Comparison of ENCODE assay signal across 1 cellular context in the genomic region with DNA sequence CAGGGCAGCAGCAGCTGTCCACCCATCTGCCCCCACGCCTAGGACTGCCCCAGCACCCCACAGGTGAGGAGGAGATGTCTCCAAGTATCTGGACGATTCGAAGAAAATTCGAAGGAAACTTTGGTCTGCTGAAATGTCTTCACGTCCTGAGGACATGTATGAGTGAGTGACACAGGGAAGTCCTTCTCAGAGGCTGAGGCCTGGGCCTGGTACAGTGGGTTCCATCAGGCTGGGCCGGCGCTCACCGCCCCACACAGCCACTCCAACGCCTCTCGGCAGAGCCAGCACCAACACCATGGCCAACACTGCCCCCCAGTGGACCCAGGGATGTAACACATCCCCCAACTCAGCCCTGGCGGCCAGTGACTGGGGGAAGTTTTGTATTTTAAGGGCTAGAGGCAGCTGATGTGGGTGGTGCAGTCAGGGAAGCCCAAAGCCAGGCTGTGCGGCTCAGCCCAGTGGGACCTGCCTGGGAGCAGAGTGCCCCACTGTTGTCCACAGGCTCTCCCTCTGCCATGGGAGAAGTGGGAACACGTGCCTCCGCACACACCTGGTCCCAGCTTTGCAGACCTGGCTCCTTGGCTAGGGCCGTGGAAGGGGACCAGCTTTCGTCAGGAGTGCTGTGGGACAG.
TF ChIP-seq lines count a peak whose summit lies in the region.

No MANE protein-coding gene starts in this region.

TF ChIP-seq in HepG2, 621 proteins besides CTCF, POLR2A, EP300 and RAD21 (continued from another document and continues in another):
- TF ChIP-seq, protein P1, sequence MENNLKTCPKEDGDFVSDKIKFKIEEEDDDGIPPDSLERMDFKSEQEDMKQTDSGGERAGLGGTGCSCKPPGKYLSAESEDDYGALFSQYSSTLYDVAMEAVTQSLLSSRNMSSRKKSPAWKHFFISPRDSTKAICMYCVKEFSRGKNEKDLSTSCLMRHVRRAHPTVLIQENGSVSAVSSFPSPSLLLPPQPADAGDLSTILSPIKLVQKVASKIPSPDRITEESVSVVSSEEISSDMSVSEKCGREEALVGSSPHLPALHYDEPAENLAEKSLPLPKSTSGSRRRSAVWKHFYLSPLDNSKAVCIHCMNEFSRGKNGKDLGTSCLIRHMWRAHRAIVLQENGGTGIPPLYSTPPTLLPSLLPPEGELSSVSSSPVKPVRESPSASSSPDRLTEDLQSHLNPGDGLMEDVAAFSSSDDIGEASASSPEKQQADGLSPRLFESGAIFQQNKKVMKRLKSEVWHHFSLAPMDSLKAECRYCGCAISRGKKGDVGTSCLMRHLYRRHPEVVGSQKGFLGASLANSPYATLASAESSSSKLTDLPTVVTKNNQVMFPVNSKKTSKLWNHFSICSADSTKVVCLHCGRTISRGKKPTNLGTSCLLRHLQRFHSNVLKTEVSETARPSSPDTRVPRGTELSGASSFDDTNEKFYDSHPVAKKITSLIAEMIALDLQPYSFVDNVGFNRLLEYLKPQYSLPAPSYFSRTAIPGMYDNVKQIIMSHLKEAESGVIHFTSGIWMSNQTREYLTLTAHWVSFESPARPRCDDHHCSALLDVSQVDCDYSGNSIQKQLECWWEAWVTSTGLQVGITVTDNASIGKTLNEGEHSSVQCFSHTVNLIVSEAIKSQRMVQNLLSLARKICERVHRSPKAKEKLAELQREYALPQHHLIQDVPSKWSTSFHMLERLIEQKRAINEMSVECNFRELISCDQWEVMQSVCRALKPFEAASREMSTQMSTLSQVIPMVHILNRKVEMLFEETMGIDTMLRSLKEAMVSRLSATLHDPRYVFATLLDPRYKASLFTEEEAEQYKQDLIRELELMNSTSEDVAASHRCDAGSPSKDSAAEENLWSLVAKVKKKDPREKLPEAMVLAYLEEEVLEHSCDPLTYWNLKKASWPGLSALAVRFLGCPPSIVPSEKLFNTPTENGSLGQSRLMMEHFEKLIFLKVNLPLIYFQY (CRISPR knock-in tag; IDR thresholded peaks at IDR 0.05; ENCODE audit: borderline replicate concordance): peak; percentile 87; the same call in 1 of the 2 replicates
- TF ChIP-seq, protein P2, sequence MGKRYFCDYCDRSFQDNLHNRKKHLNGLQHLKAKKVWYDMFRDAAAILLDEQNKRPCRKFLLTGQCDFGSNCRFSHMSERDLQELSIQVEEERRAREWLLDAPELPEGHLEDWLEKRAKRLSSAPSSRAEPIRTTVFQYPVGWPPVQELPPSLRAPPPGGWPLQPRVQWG (CRISPR knock-in tag; IDR thresholded peaks at IDR 0.05; ENCODE audit: borderline replicate concordance, low read depth): no peak
- TF ChIP-seq TBX3 (IDR thresholded peaks at IDR 0.05; ENCODE audit: borderline replicate concordance): no peak
- TF ChIP-seq ZNF790 (CRISPR knock-in tag; IDR thresholded peaks at IDR 0.05; ENCODE audit: borderline replicate concordance): no peak
- no peak for TF ChIP-seq TBP (CRISPR knock-in tag; IDR thresholded peaks at IDR 0.05)
- no peak for TF ChIP-seq AHR (CRISPR knock-in tag; IDR thresholded peaks at IDR 0.05)
- TF ChIP-seq ZFY (CRISPR knock-in tag; IDR thresholded peaks at IDR 0.05): peak; percentile 58; the same call in 1 of the 2 replicates
- TF ChIP-seq GATAD1 (CRISPR knock-in tag; IDR thresholded peaks at IDR 0.05): peak; percentile 62; the same call in 1 of the 2 replicates
- peak; percentile 79; the same call in 1 of the 2 replicates for TF ChIP-seq ZNF350 (CRISPR knock-in tag; IDR thresholded peaks at IDR 0.05; ENCODE audit: borderline replicate concordance, low read depth)
- TF ChIP-seq, protein P3, sequence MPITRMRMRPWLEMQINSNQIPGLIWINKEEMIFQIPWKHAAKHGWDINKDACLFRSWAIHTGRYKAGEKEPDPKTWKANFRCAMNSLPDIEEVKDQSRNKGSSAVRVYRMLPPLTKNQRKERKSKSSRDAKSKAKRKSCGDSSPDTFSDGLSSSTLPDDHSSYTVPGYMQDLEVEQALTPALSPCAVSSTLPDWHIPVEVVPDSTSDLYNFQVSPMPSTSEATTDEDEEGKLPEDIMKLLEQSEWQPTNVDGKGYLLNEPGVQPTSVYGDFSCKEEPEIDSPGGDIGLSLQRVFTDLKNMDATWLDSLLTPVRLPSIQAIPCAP (CRISPR knock-in tag; IDR thresholded peaks at IDR 0.05; ENCODE audit: low read depth): 0 out of 2 replicates have a peak, but pooled peaks have one; percentile 73
- TF ChIP-seq KMT2B (CRISPR knock-in tag; IDR thresholded peaks at IDR 0.05): no peak
- 0 out of 2 replicates have a peak, but pooled peaks have one; percentile 68 for TF ChIP-seq ZZZ3 (CRISPR knock-in tag; IDR thresholded peaks at IDR 0.05; ENCODE audit: borderline replicate concordance)
- TF ChIP-seq ZFP82 (CRISPR knock-in tag; IDR thresholded peaks at IDR 0.05; ENCODE audit: borderline replicate concordance): no peak
- TF ChIP-seq NFE2L1 (CRISPR knock-in tag; IDR thresholded peaks at IDR 0.05; ENCODE audit: borderline replicate concordance): peak; percentile 51; the same call in 1 of the 2 replicates
- no peak for TF ChIP-seq PHF21A (CRISPR knock-in tag; IDR thresholded peaks at IDR 0.05)
- TF ChIP-seq, protein P4, sequence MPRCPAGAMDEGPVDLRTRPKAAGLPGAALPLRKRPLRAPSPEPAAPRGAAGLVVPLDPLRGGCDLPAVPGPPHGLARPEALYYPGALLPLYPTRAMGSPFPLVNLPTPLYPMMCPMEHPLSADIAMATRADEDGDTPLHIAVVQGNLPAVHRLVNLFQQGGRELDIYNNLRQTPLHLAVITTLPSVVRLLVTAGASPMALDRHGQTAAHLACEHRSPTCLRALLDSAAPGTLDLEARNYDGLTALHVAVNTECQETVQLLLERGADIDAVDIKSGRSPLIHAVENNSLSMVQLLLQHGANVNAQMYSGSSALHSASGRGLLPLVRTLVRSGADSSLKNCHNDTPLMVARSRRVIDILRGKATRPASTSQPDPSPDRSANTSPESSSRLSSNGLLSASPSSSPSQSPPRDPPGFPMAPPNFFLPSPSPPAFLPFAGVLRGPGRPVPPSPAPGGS (CRISPR knock-in tag; IDR thresholded peaks at IDR 0.05): no peak
- no peak for TF ChIP-seq JUND (CRISPR knock-in tag; IDR thresholded peaks at IDR 0.05)
- peak; percentile 44; the same call in 1 of the 2 replicates for TF ChIP-seq MTA1 (CRISPR knock-in tag; IDR thresholded peaks at IDR 0.05; ENCODE audit: borderline replicate concordance)
- 0 out of 2 replicates have a peak, but pooled peaks have one; percentile 14 for TF ChIP-seq MEIS2 (CRISPR knock-in tag; IDR thresholded peaks at IDR 0.05)
- no peak for TF ChIP-seq XBP1 (CRISPR knock-in tag; IDR thresholded peaks at IDR 0.05)
- no peak for TF ChIP-seq ZSCAN25 (CRISPR knock-in tag; IDR thresholded peaks at IDR 0.05)
- TF ChIP-seq U2AF1 (optimal IDR thresholded peaks at IDR 0.05; ENCODE audit: low read depth, low read length): no peak
- no peak for TF ChIP-seq MZF1 (CRISPR knock-in tag; IDR thresholded peaks at IDR 0.05; ENCODE audit: borderline replicate concordance)
- TF ChIP-seq, protein P5, sequence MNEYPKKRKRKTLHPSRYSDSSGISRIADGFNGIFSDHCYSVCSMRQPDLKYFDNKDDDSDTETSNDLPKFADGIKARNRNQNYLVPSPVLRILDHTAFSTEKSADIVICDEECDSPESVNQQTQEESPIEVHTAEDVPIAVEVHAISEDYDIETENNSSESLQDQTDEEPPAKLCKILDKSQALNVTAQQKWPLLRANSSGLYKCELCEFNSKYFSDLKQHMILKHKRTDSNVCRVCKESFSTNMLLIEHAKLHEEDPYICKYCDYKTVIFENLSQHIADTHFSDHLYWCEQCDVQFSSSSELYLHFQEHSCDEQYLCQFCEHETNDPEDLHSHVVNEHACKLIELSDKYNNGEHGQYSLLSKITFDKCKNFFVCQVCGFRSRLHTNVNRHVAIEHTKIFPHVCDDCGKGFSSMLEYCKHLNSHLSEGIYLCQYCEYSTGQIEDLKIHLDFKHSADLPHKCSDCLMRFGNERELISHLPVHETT (CRISPR knock-in tag; conservative IDR thresholded peaks at IDR 0.05): no peak
- TF ChIP-seq NRL (CRISPR knock-in tag; IDR thresholded peaks at IDR 0.05; ENCODE audit: borderline replicate concordance): peak; percentile 76; the same call in 1 of the 2 replicates
- TF ChIP-seq ZNF678 (CRISPR knock-in tag; IDR thresholded peaks at IDR 0.05): no peak
- TF ChIP-seq MEIS1 (CRISPR knock-in tag; IDR thresholded peaks at IDR 0.05; ENCODE audit: borderline replicate concordance): peak; percentile 71; the same call in 1 of the 2 replicates
- TF ChIP-seq BRCA1 (CRISPR knock-in tag; IDR thresholded peaks at IDR 0.05): no peak
- TF ChIP-seq NR2C2 (CRISPR knock-in tag; IDR thresholded peaks at IDR 0.05; ENCODE audit: borderline replicate concordance): peak; percentile 54; the same call in 1 of the 2 replicates
- TF ChIP-seq ATRX (CRISPR knock-in tag; IDR thresholded peaks at IDR 0.05; ENCODE audit: borderline replicate concordance): no peak
- TF ChIP-seq ZNF33A (CRISPR knock-in tag; IDR thresholded peaks at IDR 0.05; ENCODE audit: borderline replicate concordance): no peak
- TF ChIP-seq ZNF543 (CRISPR knock-in tag; IDR thresholded peaks at IDR 0.05): no peak
- no peak for TF ChIP-seq ZNF562 (CRISPR knock-in tag; IDR thresholded peaks at IDR 0.05; ENCODE audit: borderline replicate concordance)
- TF ChIP-seq ZNF614 (CRISPR knock-in tag; IDR thresholded peaks at IDR 0.05; ENCODE audit: borderline replicate concordance): peak; percentile 48; the same call in 1 of the 2 replicates
- TF ChIP-seq ZNF816 (CRISPR knock-in tag; IDR thresholded peaks at IDR 0.05; ENCODE audit: borderline replicate concordance): 0 out of 2 replicates have a peak, but pooled peaks have one; percentile 37
- no peak for TF ChIP-seq TAF15 (IDR thresholded peaks at IDR 0.05; ENCODE audit: low read depth, low read length, poor library complexity, severe bottlenecking)
- TF ChIP-seq SMAD9 (CRISPR knock-in tag; IDR thresholded peaks at IDR 0.05): no peak
- TF ChIP-seq ELF3 (CRISPR knock-in tag; IDR thresholded peaks at IDR 0.05): peak; percentile 58; the same call in 1 of the 2 replicates
- TF ChIP-seq, protein P6, sequence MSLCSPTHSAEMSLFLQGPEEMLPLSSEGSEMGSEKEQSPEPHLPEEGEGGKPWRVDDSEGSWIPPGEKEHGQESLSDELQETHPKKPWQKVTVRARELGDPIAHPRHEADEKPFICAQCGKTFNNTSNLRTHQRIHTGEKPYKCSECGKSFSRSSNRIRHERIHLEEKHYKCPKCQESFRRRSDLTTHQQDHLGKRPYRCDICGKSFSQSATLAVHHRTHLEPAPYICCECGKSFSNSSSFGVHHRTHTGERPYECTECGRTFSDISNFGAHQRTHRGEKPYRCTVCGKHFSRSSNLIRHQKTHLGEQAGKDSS (CRISPR knock-in tag; IDR thresholded peaks at IDR 0.05; ENCODE audit: borderline replicate concordance, low read depth): peak; percentile 74; the same call in 1 of the 2 replicates
- TF ChIP-seq ZNF670 (CRISPR knock-in tag; IDR thresholded peaks at IDR 0.05; ENCODE audit: borderline replicate concordance): peak; percentile 63; the same call in 1 of the 2 replicates
- no peak for TF ChIP-seq ZKSCAN5 (CRISPR knock-in tag; IDR thresholded peaks at IDR 0.05)
- no peak for TF ChIP-seq YEATS4 (CRISPR knock-in tag; IDR thresholded peaks at IDR 0.05; ENCODE audit: borderline replicate concordance)
- TF ChIP-seq POGZ (CRISPR knock-in tag; IDR thresholded peaks at IDR 0.05): 0 out of 2 replicates have a peak, but pooled peaks have one; percentile 34
- TF ChIP-seq, protein P7, sequence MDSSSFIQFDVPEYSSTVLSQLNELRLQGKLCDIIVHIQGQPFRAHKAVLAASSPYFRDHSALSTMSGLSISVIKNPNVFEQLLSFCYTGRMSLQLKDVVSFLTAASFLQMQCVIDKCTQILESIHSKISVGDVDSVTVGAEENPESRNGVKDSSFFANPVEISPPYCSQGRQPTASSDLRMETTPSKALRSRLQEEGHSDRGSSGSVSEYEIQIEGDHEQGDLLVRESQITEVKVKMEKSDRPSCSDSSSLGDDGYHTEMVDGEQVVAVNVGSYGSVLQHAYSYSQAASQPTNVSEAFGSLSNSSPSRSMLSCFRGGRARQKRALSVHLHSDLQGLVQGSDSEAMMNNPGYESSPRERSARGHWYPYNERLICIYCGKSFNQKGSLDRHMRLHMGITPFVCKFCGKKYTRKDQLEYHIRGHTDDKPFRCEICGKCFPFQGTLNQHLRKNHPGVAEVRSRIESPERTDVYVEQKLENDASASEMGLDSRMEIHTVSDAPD (CRISPR knock-in tag; IDR thresholded peaks at IDR 0.05): peak; percentile 47; the same call in 1 of the 2 replicates
- TF ChIP-seq, protein P8, sequence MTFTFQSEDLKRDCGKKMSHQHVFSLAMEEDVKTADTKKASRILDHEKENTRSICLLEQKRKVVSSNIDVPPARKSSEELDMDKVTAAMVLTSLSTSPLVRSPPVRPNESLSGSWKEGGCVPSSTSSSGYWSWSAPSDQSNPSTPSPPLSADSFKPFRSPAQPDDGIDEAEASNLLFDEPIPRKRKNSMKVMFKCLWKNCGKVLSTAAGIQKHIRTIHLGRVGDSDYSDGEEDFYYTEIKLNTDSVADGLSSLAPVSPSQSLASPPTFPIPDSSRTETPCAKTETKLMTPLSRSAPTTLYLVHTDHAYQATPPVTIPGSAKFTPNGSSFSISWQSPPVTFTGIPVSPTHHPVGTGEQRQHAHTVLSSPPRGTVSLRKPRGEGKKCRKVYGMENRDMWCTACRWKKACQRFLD (CRISPR knock-in tag; IDR thresholded peaks at IDR 0.05; ENCODE audit: borderline replicate concordance): 0 out of 2 replicates have a peak, but pooled peaks have one; percentile 66
- TF ChIP-seq, protein P9, sequence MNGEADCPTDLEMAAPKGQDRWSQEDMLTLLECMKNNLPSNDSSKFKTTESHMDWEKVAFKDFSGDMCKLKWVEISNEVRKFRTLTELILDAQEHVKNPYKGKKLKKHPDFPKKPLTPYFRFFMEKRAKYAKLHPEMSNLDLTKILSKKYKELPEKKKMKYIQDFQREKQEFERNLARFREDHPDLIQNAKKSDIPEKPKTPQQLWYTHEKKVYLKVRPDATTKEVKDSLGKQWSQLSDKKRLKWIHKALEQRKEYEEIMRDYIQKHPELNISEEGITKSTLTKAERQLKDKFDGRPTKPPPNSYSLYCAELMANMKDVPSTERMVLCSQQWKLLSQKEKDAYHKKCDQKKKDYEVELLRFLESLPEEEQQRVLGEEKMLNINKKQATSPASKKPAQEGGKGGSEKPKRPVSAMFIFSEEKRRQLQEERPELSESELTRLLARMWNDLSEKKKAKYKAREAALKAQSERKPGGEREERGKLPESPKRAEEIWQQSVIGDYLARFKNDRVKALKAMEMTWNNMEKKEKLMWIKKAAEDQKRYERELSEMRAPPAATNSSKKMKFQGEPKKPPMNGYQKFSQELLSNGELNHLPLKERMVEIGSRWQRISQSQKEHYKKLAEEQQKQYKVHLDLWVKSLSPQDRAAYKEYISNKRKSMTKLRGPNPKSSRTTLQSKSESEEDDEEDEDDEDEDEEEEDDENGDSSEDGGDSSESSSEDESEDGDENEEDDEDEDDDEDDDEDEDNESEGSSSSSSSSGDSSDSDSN (CRISPR knock-in tag; IDR thresholded peaks at IDR 0.05): peak; percentile 46; the same call in 1 of the 2 replicates
- TF ChIP-seq WIZ (CRISPR knock-in tag; IDR thresholded peaks at IDR 0.05): no peak
- TF ChIP-seq, protein P10, sequence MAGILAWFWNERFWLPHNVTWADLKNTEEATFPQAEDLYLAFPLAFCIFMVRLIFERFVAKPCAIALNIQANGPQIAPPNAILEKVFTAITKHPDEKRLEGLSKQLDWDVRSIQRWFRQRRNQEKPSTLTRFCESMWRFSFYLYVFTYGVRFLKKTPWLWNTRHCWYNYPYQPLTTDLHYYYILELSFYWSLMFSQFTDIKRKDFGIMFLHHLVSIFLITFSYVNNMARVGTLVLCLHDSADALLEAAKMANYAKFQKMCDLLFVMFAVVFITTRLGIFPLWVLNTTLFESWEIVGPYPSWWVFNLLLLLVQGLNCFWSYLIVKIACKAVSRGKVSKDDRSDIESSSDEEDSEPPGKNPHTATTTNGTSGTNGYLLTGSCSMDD (CRISPR knock-in tag; IDR thresholded peaks at IDR 0.05): no peak
- TF ChIP-seq MAF1 (CRISPR knock-in tag; IDR thresholded peaks at IDR 0.05; ENCODE audit: borderline replicate concordance): no peak
- TF ChIP-seq GATAD2A (CRISPR knock-in tag; IDR thresholded peaks at IDR 0.05): peak; percentile 56
- TF ChIP-seq ZNF792 (CRISPR knock-in tag; IDR thresholded peaks at IDR 0.05): 0 out of 2 replicates have a peak, but pooled peaks have one; percentile 47
